In genomic region chr2:33967103-33967502, GRCh38 we compare ENCODE assay signal across 7 cellular contexts.
"Had no signal": no experiment of that assay in that cellular context is flagged by ENCODE, and none has a peak within 500 bp of the region (broad histone marks: within the 10 kb centered on the region; RNA-seq: fewer than 3 reads in every experiment).

No MANE protein-coding gene starts in this region.

- H3K4me3 ChIP-seq: GM23338, HAP-1 had no signal

- ATAC-seq: GM23338, HCT116 had no signal

- H3K36me3 ChIP-seq: HAP-1 had no signal

- H3K4me1 ChIP-seq: HAP-1 had no signal

- H3K27ac ChIP-seq: HL-60 had no signal

- H3K4me2 ChIP-seq: GM23338 had no signal

- H3K9me3 ChIP-seq: HAP-1 had no signal

- DNase-seq: H7, HFFc6, KG1 had no signal

- H2AFZ ChIP-seq: GM23338 had no signal
